In genomic region chr21:40688106-40688850, GRCh38 we compare ENCODE assay signal across 24 cellular contexts.
"Had no signal": no experiment of that assay in that cellular context is flagged by ENCODE, and none has a peak within 500 bp of the region (broad histone marks: within the 10 kb centered on the region; RNA-seq: fewer than 3 reads in every experiment).

No MANE protein-coding gene starts in this region.

- H3K4me3 ChIP-seq: esophagus squamous epithelium, hepatocyte, pancreas, spleen, stomach, thoracic aorta, transverse colon had no signal

- H3K36me3 ChIP-seq: esophagus squamous epithelium, pancreas, spleen, stomach, thoracic aorta, transverse colon had no signal

- H3K4me1 Mint-ChIP-seq: central memory CD8-positive, alpha-beta T cell had no signal

- DNase-seq: cortex of kidney; effector memory CD4-positive, alpha-beta T cell; esophagus squamous epithelium; foreskin fibroblast; head of caudate nucleus; kidney; left cardiac atrium; left ventricle myocardium superior; midbrain; occipital lobe; pancreas; spleen; stimulated activated CD4-positive, alpha-beta T cell treated with anti-CD3 and anti-CD28 coated beads, Interleukin-15, amount 100 ng/mL, for 24 hours; stimulated activated CD4-positive, alpha-beta T cell treated with anti-CD3 and anti-CD28 coated beads, Interleukin-1b, Interleukin-23, amount 100 ng/mL, for 48 hours; stimulated activated naive CD4-positive, alpha-beta T cell; stomach; substantia nigra; transverse colon had no signal

- FAIRE-seq: kidney, pancreas had no signal

- H2AFZ ChIP-seq: hepatocyte had no signal

- H3K9me3 ChIP-seq: esophagus squamous epithelium, pancreas, stomach, thoracic aorta, transverse colon had no signal

- H3K27me3 ChIP-seq: esophagus squamous epithelium, hepatocyte, pancreas, spleen, stomach, transverse colon had no signal

- H3K27ac Mint-ChIP-seq: natural killer cell treated with Interleukin-12 subunit alpha and Interleukin-12 subunit beta and Interleukin-15 and Interleukin-18, amount 100 ng/mL, for 72 hours; progenitor cell of endocrine pancreas had no signal

- H3K79me2 ChIP-seq: hepatocyte had no signal

- ATAC-seq: left cardiac atrium; left ventricle myocardium superior; natural killer cell treated with Interleukin-12 subunit alpha and Interleukin-12 subunit beta and Interleukin-15 and Interleukin-18, amount 100 ng/mL, for 72 hours; pancreas; sciatic nerve had no signal

- H3K4me1 ChIP-seq: esophagus squamous epithelium, pancreas, spleen, stomach, transverse colon had no signal

- H3K4me2 ChIP-seq: hepatocyte had no signal

- H3K27me3 Mint-ChIP-seq: central memory CD8-positive, alpha-beta T cell had no signal

- H3K4me3 Mint-ChIP-seq: central memory CD8-positive, alpha-beta T cell; natural killer cell treated with Interleukin-12 subunit alpha and Interleukin-12 subunit beta and Interleukin-15 and Interleukin-18, amount 100 ng/mL, for 72 hours had no signal

- H3K27ac ChIP-seq: esophagus squamous epithelium, hepatocyte, pancreas, spleen, stomach, thoracic aorta, transverse colon had no signal
